ENCODE assay signal across 1 cellular context in the genomic region with DNA sequence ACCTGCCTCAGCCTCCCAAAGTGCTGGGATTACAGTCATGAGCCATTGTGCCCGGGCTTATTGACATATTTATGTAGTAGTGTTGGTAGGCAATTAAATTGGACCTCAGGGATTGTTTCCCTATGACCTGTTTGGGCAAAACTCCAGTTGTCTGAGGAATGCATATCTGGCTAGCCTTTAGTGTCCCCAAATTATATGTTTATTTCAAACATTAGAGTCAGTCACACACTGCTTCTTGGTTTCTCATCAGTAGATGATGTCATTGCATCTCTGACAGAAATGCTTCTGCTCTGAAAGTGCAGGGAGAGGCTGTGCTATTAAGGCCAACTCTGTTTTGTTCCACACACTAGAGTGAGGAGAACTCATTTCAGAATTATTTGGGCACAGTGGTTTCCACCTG.
TF ChIP-seq lines count a peak whose summit lies in the region.

No MANE protein-coding gene starts in this region.

TF ChIP-seq in HEK293, 187 proteins besides CTCF, POLR2A, EP300 and RAD21 (continued from another document and continues in another):
- TF ChIP-seq, protein P1, sequence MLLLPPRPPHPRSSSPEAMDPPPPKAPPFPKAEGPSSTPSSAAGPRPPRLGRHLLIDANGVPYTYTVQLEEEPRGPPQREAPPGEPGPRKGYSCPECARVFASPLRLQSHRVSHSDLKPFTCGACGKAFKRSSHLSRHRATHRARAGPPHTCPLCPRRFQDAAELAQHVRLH (tag by site-specific recombination; IDR thresholded peaks at IDR 0.05), result no peak
- no peak for TF ChIP-seq ZNF292 (tag by site-specific recombination; IDR thresholded peaks at IDR 0.05; ENCODE audit: borderline replicate concordance, low read depth)
- no peak for TF ChIP-seq ZNF560 (tag by site-specific recombination; IDR thresholded peaks at IDR 0.05; ENCODE audit: borderline replicate concordance)
- no peak for TF ChIP-seq RBAK (tag by site-specific recombination; IDR thresholded peaks at IDR 0.05)
- no peak; the same call in 1 of the 2 replicates for TF ChIP-seq ZXDB (tag by site-specific recombination; IDR thresholded peaks at IDR 0.05)
- TF ChIP-seq, protein P2, sequence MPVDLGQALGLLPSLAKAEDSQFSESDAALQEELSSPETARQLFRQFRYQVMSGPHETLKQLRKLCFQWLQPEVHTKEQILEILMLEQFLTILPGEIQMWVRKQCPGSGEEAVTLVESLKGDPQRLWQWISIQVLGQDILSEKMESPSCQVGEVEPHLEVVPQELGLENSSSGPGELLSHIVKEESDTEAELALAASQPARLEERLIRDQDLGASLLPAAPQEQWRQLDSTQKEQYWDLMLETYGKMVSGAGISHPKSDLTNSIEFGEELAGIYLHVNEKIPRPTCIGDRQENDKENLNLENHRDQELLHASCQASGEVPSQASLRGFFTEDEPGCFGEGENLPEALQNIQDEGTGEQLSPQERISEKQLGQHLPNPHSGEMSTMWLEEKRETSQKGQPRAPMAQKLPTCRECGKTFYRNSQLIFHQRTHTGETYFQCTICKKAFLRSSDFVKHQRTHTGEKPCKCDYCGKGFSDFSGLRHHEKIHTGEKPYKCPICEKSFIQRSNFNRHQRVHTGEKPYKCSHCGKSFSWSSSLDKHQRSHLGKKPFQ (tag by site-specific recombination; IDR thresholded peaks at IDR 0.05), result no peak
- TF ChIP-seq ZFP69B (tag by site-specific recombination; IDR thresholded peaks at IDR 0.05), result no peak
- TF ChIP-seq ZNF366 (tag by site-specific recombination; conservative IDR thresholded peaks at IDR 0.05), result peak; percentile 66
- TF ChIP-seq, protein P3, sequence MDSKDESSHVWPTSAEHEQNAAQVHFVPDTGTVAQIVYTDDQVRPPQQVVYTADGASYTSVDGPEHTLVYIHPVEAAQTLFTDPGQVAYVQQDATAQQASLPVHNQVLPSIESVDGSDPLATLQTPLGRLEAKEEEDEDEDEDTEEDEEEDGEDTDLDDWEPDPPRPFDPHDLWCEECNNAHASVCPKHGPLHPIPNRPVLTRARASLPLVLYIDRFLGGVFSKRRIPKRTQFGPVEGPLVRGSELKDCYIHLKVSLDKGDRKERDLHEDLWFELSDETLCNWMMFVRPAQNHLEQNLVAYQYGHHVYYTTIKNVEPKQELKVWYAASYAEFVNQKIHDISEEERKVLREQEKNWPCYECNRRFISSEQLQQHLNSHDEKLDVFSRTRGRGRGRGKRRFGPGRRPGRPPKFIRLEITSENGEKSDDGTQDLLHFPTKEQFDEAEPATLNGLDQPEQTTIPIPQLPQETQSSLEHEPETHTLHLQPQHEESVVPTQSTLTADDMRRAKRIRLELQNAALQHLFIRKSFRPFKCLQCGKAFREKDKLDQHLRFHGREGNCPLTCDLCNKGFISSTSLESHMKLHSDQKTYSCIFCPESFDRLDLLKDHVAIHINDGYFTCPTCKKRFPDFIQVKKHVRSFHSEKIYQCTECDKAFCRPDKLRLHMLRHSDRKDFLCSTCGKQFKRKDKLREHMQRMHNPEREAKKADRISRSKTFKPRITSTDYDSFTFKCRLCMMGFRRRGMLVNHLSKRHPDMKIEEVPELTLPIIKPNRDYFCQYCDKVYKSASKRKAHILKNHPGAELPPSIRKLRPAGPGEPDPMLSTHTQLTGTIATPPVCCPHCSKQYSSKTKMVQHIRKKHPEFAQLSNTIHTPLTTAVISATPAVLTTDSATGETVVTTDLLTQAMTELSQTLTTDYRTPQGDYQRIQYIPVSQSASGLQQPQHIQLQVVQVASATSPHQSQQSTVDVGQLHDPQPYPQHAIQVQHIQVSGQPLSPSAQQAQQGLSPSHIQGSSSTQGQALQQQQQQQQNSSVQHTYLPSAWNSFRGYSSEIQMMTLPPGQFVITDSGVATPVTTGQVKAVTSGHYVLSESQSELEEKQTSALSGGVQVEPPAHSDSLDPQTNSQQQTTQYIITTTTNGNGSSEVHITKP (tag by site-specific recombination; IDR thresholded peaks at IDR 0.05), result 0 out of 2 replicates have a peak, but pooled peaks have one; percentile 17
- no peak for TF ChIP-seq ZSCAN30 (tag by site-specific recombination; IDR thresholded peaks at IDR 0.05)
- TF ChIP-seq, protein P4, sequence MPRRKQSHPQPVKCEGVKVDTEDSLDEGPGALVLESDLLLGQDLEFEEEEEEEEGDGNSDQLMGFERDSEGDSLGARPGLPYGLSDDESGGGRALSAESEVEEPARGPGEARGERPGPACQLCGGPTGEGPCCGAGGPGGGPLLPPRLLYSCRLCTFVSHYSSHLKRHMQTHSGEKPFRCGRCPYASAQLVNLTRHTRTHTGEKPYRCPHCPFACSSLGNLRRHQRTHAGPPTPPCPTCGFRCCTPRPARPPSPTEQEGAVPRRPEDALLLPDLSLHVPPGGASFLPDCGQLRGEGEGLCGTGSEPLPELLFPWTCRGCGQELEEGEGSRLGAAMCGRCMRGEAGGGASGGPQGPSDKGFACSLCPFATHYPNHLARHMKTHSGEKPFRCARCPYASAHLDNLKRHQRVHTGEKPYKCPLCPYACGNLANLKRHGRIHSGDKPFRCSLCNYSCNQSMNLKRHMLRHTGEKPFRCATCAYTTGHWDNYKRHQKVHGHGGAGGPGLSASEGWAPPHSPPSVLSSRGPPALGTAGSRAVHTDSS (tag by site-specific recombination; IDR thresholded peaks at IDR 0.05), result no peak
- no peak for TF ChIP-seq ZNF624 (tag by site-specific recombination; IDR thresholded peaks at IDR 0.05)
- no peak for TF ChIP-seq ZFP3 (tag by site-specific recombination; IDR thresholded peaks at IDR 0.05; ENCODE audit: low read depth)
- peak; percentile 44; the same call in 1 of the 2 replicates for TF ChIP-seq HIC1 (tag by site-specific recombination; IDR thresholded peaks at IDR 0.05)
- TF ChIP-seq, protein P5, sequence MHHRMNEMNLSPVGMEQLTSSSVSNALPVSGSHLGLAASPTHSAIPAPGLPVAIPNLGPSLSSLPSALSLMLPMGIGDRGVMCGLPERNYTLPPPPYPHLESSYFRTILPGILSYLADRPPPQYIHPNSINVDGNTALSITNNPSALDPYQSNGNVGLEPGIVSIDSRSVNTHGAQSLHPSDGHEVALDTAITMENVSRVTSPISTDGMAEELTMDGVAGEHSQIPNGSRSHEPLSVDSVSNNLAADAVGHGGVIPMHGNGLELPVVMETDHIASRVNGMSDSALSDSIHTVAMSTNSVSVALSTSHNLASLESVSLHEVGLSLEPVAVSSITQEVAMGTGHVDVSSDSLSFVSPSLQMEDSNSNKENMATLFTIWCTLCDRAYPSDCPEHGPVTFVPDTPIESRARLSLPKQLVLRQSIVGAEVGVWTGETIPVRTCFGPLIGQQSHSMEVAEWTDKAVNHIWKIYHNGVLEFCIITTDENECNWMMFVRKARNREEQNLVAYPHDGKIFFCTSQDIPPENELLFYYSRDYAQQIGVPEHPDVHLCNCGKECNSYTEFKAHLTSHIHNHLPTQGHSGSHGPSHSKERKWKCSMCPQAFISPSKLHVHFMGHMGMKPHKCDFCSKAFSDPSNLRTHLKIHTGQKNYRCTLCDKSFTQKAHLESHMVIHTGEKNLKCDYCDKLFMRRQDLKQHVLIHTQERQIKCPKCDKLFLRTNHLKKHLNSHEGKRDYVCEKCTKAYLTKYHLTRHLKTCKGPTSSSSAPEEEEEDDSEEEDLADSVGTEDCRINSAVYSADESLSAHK (tag by site-specific recombination; IDR thresholded peaks at IDR 0.05), result no peak
- TF ChIP-seq PRDM2 (tag by site-specific recombination; IDR thresholded peaks at IDR 0.05; ENCODE audit: borderline replicate concordance), result no peak
- no peak for TF ChIP-seq ZNF473 (tag by site-specific recombination; IDR thresholded peaks at IDR 0.05)
- no peak for TF ChIP-seq ZNF449 (tag by site-specific recombination; IDR thresholded peaks at IDR 0.05)
- peak; percentile 62 for TF ChIP-seq ZNF843 (tag by site-specific recombination; IDR thresholded peaks at IDR 0.05)
- TF ChIP-seq ZNF148 (tag by site-specific recombination; IDR thresholded peaks at IDR 0.05; ENCODE audit: borderline replicate concordance), result no peak
- TF ChIP-seq ZNF660 (tag by site-specific recombination; IDR thresholded peaks at IDR 0.05), result no peak; the same call in 1 of the 2 replicates
- TF ChIP-seq BCL11A (tag by site-specific recombination; IDR thresholded peaks at IDR 0.05; ENCODE audit: low read depth), result no peak
- TF ChIP-seq ZNF514 (tag by site-specific recombination; IDR thresholded peaks at IDR 0.05), result no peak
- TF ChIP-seq ZNF704 (tag by site-specific recombination; IDR thresholded peaks at IDR 0.05), result no peak
- TF ChIP-seq ZNF10 (tag by site-specific recombination; IDR thresholded peaks at IDR 0.05), result 0 out of 2 replicates have a peak, but pooled peaks have one; percentile 46
- no peak for TF ChIP-seq ZNF311 (tag by site-specific recombination; IDR thresholded peaks at IDR 0.05; ENCODE audit: borderline replicate concordance)
- no peak for TF ChIP-seq ZNF585B (tag by site-specific recombination; IDR thresholded peaks at IDR 0.05)
